1 cellular context compared by ENCODE assay signal in the genomic region with DNA sequence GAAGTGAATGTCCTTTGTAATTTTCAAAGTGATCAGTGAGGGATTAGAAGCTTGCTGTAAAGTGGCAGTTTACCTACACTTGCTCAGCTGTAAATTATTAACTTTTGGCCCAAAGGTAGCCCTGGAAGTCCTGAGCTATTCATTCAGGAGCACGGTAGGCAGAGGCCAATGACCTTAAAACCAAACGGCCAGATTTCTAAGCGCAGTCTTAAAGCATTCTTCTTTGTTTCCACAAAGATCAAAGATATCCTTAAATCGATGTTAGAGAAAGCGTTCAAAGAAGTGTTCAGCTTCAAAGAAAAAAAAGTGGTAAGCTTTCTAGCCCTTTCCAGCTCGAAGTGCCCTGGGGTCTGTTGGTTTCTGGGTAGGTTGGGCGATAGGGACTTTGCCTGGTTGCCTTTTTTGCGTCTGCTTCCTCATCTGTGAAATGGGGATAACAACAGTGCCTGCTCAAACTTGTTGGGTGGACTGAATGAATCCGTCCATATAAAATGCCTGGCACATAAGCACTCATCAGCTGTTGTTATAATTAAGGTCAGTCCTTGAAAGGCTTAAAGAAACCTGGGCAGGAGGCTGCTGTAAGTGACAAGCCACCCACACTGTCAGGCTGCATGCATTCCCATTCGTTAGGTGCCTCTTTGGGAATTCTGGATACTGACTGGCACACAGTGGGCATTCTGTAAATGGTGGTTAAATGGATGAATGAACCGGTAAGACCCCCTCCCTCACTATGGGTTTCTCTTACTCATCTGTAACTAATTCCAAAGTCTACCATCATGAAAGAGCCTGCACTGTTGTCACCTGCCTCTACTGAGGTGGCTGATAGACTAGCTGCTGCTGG.
TF ChIP-seq lines count a peak whose summit lies in the region.

No MANE protein-coding gene starts in this region.

TF ChIP-seq in HepG2, 621 proteins besides CTCF, POLR2A, EP300 and RAD21 (continues in another document):
- TF ChIP-seq ZKSCAN8 (CRISPR knock-in tag; IDR thresholded peaks at IDR 0.05; ENCODE audit: borderline replicate concordance) (peak; percentile 78; the same call in 1 of the 2 replicates), POLR2G (IDR thresholded peaks at IDR 0.05; ENCODE audit: low read depth, low read length) (0 out of 2 replicates have a peak, but pooled peaks have one; percentile 25), GATA4 (IDR thresholded peaks at IDR 0.05; ENCODE audit: borderline replicate concordance, low read depth) (peak; percentile 77; the same call in 1 of the 2 replicates), SCMH1 (CRISPR knock-in tag; IDR thresholded peaks at IDR 0.05; ENCODE audit: borderline replicate concordance) (no peak), CHD4 (IDR thresholded peaks at IDR 0.05; ENCODE audit: borderline replicate concordance, low read length) (peak; percentile 100), SOX5 (CRISPR knock-in tag; IDR thresholded peaks at IDR 0.05; ENCODE audit: borderline replicate concordance) (peak; percentile 98), ZBTB40 (IDR thresholded peaks at IDR 0.05) (no peak), ZBTB40 (CRISPR knock-in tag; IDR thresholded peaks at IDR 0.05) (no peak), ZNF33A (CRISPR knock-in tag; IDR thresholded peaks at IDR 0.05; ENCODE audit: borderline replicate concordance) (peak; percentile 94; the same call in 1 of the 2 replicates), ZNF619 (CRISPR knock-in tag; IDR thresholded peaks at IDR 0.05) (0 out of 2 replicates have a peak, but pooled peaks have one; percentile 55), CREB1 (IDR thresholded peaks at IDR 0.05) (no peak), CREB1 (CRISPR knock-in tag; IDR thresholded peaks at IDR 0.05) (peak; percentile 65), ZNF512 (CRISPR knock-in tag; IDR thresholded peaks at IDR 0.05) (peak; percentile 19; the same call in 1 of the 2 replicates), RXRB (CRISPR knock-in tag; IDR thresholded peaks at IDR 0.05; ENCODE audit: borderline replicate concordance) (peak; percentile 99), ZNF230 (CRISPR knock-in tag; IDR thresholded peaks at IDR 0.05) (peak; percentile 82), NFIC (IDR thresholded peaks at IDR 0.05; ENCODE audit: low read length) (peak; percentile 98), ARID3A (IDR thresholded peaks at IDR 0.05; ENCODE audit: low read depth, low read length) (peak; percentile 57; the same call in 1 of the 2 replicates), ZNF614 (CRISPR knock-in tag; IDR thresholded peaks at IDR 0.05; ENCODE audit: borderline replicate concordance) (peak; percentile 95), HMGXB3 (CRISPR knock-in tag; IDR thresholded peaks at IDR 0.05; ENCODE audit: borderline replicate concordance) (0 out of 2 replicates have a peak, but pooled peaks have one; percentile 40), KDM6A (CRISPR knock-in tag; IDR thresholded peaks at IDR 0.05; ENCODE audit: low read depth) (peak; percentile 89), JUN (CRISPR knock-in tag; IDR thresholded peaks at IDR 0.05) (0 out of 2 replicates have a peak, but pooled peaks have one; percentile 36), FOXA1 (IDR thresholded peaks at IDR 0.05) (no peak), FOXA1 (CRISPR knock-in tag; IDR thresholded peaks at IDR 0.05) (peak; percentile 62), PPARG (CRISPR knock-in tag; conservative IDR thresholded peaks at IDR 0.05) (peak; percentile 75; the same call in 1 of the 2 replicates), GMEB1 (CRISPR knock-in tag; IDR thresholded peaks at IDR 0.05; ENCODE audit: borderline replicate concordance) (peak; percentile 45; the same call in 1 of the 2 replicates), NFYC (CRISPR knock-in tag; IDR thresholded peaks at IDR 0.05) (peak; percentile 29; the same call in 1 of the 2 replicates), HOXA9 (CRISPR knock-in tag; IDR thresholded peaks at IDR 0.05; ENCODE audit: borderline replicate concordance) (no peak), ZNF501 (CRISPR knock-in tag; IDR thresholded peaks at IDR 0.05) (peak; percentile 95), ZNF264 (CRISPR knock-in tag; IDR thresholded peaks at IDR 0.05) (peak; percentile 33; the same call in 1 of the 2 replicates), ELF3 (CRISPR knock-in tag; IDR thresholded peaks at IDR 0.05) (peak; percentile 85), HDAC2 (CRISPR knock-in tag; IDR thresholded peaks at IDR 0.05) (peak; percentile 98), RCOR2 (CRISPR knock-in tag; IDR thresholded peaks at IDR 0.05) (peak; percentile 99), RXRA (CRISPR knock-in tag; IDR thresholded peaks at IDR 0.05) (peak; percentile 97; the same call in 1 of the 2 replicates), HBP1 (CRISPR knock-in tag; IDR thresholded peaks at IDR 0.05; ENCODE audit: low read depth) (peak; percentile 49; the same call in 1 of the 2 replicates), LCORL (IDR thresholded peaks at IDR 0.05) (peak; percentile 60; the same call in 1 of the 2 replicates), LCORL (CRISPR knock-in tag; IDR thresholded peaks at IDR 0.05) (peak; percentile 81), ZNF567 (CRISPR knock-in tag; IDR thresholded peaks at IDR 0.05; ENCODE audit: borderline replicate concordance) (0 out of 2 replicates have a peak, but pooled peaks have one; percentile 27)
